Comparison of ENCODE assay signal across 18 cellular contexts in the genomic region with DNA sequence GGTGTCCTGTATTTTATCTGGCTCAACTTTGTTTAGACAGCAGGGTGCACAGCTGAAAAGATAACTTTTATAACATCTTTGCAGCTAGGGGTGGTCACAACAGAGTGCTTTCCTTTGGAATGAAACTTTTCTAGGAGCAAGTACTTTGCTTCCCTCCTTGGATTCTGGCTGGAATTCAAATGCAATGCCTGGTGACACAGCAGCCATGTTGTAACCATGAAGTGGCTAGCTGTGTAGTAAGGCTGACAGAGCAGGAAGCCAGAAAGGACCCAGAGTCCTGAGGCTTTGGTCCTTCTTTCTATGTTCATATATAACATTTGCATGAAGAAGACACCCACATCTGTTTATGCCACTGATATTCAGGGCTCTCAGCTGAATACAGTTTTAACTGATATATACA. TPM values are rescaled to one million over a fixed set of nuclear protein-coding genes. Genes with fewer than 3 reads are reported as not detected.
DNase-seq lines count a peak whose midpoint lies in the region; ATAC-seq, FAIRE-seq and TF ChIP-seq lines count a peak whose summit lies in the region.
"Had no signal": no experiment of that assay in that cellular context is flagged by ENCODE, and none has a peak within 500 bp of the region (broad histone marks: within the 10 kb centered on the region; RNA-seq: fewer than 3 reads in every experiment).

No MANE protein-coding gene starts in this region.

- H3K14ac ChIP-seq in H1 (ENCODE audit: insufficient read length): no peak overlapping the region

- peaks cover 14% of the 10 kb centered on the region; the same call in 1 of the 2 replicates for H3K36me3 Mint-ChIP-seq in WTC11
- peaks cover 10% of the 10 kb centered on the region for H3K36me3 Mint-ChIP-seq in activated T-cell treated with anti-CD3 and anti-CD28 coated beads, Interleukin-2, amount 50 U/mL, for 4 hours (ENCODE audit: insufficient read depth)

- peaks cover 17% of the 10 kb centered on the region for H3K36me3 ChIP-seq in PC-3 (ENCODE audit: low read depth, low read length)
- peaks cover under 1 to 4% (median 1%) of the 10 kb centered on the region in 4 experiments; a peak in 6 of 8 replicates for H3K36me3 ChIP-seq in H1 (ENCODE audit: control insufficient read depth in 2 of 4, insufficient read depth in 4 of 4, low read length in 3 of 4)
- H3K36me3 ChIP-seq in esophagus muscularis mucosa: peaks cover 7 to 31% (median 25%) of the 10 kb centered on the region in 4 donors

- TF ChIP-seq CTCF in PC-3 (conservative IDR thresholded peaks at IDR 0.05; ENCODE audit: low read depth, low read length) (no peak), WTC11 (IDR thresholded peaks at IDR 0.05) (no peak), H1 (IDR thresholded peaks at IDR 0.05; ENCODE audit: control extremely low read depth in 1 of 3, insufficient read depth in 1 of 3, low read depth in 1 of 3, low read length in 3 of 3) (no peak), esophagus muscularis mucosa (IDR thresholded peaks at IDR 0.05) (no peak)

- H3K56ac ChIP-seq in H1 (replicated peaks; ENCODE audit: insufficient read length, low read depth, low read length): no peak overlapping the region

- DNase-seq in PC-3: no peak
- DNase-seq in WTC11 (ENCODE audit: low spot score): no peak
- DNase-seq in H1 (ENCODE audit: low read depth in 1 of 2, low spot score in 2 of 2): no peak
- no peak for DNase-seq in activated T-cell treated with anti-CD3 and anti-CD28 coated beads, Interleukin-2, amount 50 U/mL, for 4 hours
- DNase-seq in esophagus muscularis mucosa (ENCODE audit: extremely low spot score): no peak
- DNase-seq: C1 segment of cervical spinal cord; Caco-2; CD4-positive, CD25-positive, alpha-beta regulatory T cell; CD8-positive, alpha-beta T cell; DMS153; DND-41 had no signal

- ATAC-seq in PC-3 (no peak), WTC11 (no peak), GM19324 (IDR thresholded peaks at IDR 0.05; ENCODE audit: low FRiP score, unreplicated experiment) (no peak), HG02884 (IDR thresholded peaks at IDR 0.05; ENCODE audit: unreplicated experiment) (no peak)
- ATAC-seq in activated T-cell treated with anti-CD3 and anti-CD28 coated beads, Interleukin-2, amount 50 U/mL, for 4 hours: no peak
- ATAC-seq: CD8-positive, alpha-beta T cell; GM23338 had no signal

- intact Hi-C loops in PC-3 (cut with micrococcal nuclease): loop anchor here (10.0 kb wide), 1 partner anchor 1103 kb away; the partner anchor contains the start of genes FASTKD3 and MTRR
- intact Hi-C loops in esophagus muscularis mucosa (cut with DNase I): no loop called here

- POLR2A ChIA-PET in PC-3 (lab: Charles Lee; ENCODE audit: unreplicated experiment): no interaction called here
- POLR2A ChIA-PET in WTC11 (lab: Charles Lee): no interaction called here
- POLR2A ChIA-PET in H1 (lab: Charles Lee; ENCODE audit: partially characterized antibody): interaction anchor here (1.0 to 1.1 kb wide), 2 partner anchors 26 to 128 kb away, joined by 3 to 5 read pairs; partner anchors contain the start of genes NSUN2 and SRD5A1

- CTCF ChIA-PET in PC-3 (lab: Charles Lee) (interaction anchor here (0.7 kb wide), 1 partner anchor 137 kb away, joined by 3 read pairs; no protein-coding TSS in a partner anchor), WTC11 (lab: Charles Lee) (no interaction called here), H1 (lab: Charles Lee; ENCODE audit: partially characterized antibody) (interaction anchor here (0.6 to 2.1 kb wide), 4 partner anchors 9 to 59 kb away, joined by 3 to 7 read pairs (median 4); no protein-coding TSS in a partner anchor)

- peaks cover 5% of the 10 kb centered on the region for H3F3A ChIP-seq in PC-3 (ENCODE audit: low read length, unreplicated experiment)

- no peak overlapping the region for H2BK12ac ChIP-seq in H1 (ENCODE audit: low read depth, low read length)

- no peak overlapping the region for H2BK120ac ChIP-seq in H1 (replicated peaks; ENCODE audit: low read depth, low read length)

- H2BK20ac ChIP-seq in H1 (ENCODE audit: low read length): no peak overlapping the region

- H3K4ac ChIP-seq in H1 (replicated peaks; ENCODE audit: insufficient read length, low read depth, low read length): no peak overlapping the region

- 0 out of 2 replicates have a peak, but pooled peaks cover 4% of the 10 kb centered on the region for H3K9me3 Mint-ChIP-seq in WTC11
- no peaks in the 10 kb centered on the region for H3K9me3 Mint-ChIP-seq in activated T-cell treated with anti-CD3 and anti-CD28 coated beads, Interleukin-2, amount 50 U/mL, for 4 hours
- H3K9me3 Mint-ChIP-seq: CD4-positive, CD25-positive, alpha-beta regulatory T cell; CD8-positive, alpha-beta T cell; GM23338 had no signal

- H3K4me1 ChIP-seq in PC-3 (ENCODE audit: insufficient read depth, low read length) (peaks cover 11% of the 10 kb centered on the region), H1 (replicated peaks in 1 of 4; ENCODE audit: control insufficient read depth in 3 of 4, insufficient read depth in 4 of 4, low read length in 3 of 4) (peaks cover 0 to 2% (median 1%) of the 10 kb centered on the region in 4 experiments; a peak in 2 of 7 replicates), esophagus muscularis mucosa (peaks cover 9 to 10% (median 9%) of the 10 kb centered on the region in 4 donors)
- H3K4me1 ChIP-seq: HAP-1 had no signal

- H3K4me1 Mint-ChIP-seq in WTC11: peaks cover 5% of the 10 kb centered on the region
- peaks cover 6% of the 10 kb centered on the region for H3K4me1 Mint-ChIP-seq in activated T-cell treated with anti-CD3 and anti-CD28 coated beads, Interleukin-2, amount 50 U/mL, for 4 hours (ENCODE audit: low read depth)

- H2AK5ac ChIP-seq in H1 (ENCODE audit: low read depth, low read length): no peak overlapping the region

- H3K27me3 ChIP-seq in PC-3 (ENCODE audit: low read length) (no peaks in the 10 kb centered on the region), H1 (replicated peaks in 1 of 4; ENCODE audit: control insufficient read depth in 3 of 4, extremely low read depth in 1 of 4, insufficient read depth in 3 of 4, low read length in 3 of 4) (no peaks in the 10 kb centered on the region), esophagus muscularis mucosa (no peaks in the 10 kb centered on the region)

- H3K9ac ChIP-seq in PC-3 (ENCODE audit: low read length) (no peak overlapping the region), H1 (replicated peaks in 1 of 4; ENCODE audit: extremely low read depth in 1 of 4, low read depth in 3 of 4, low read length in 3 of 4) (no peak overlapping the region)

- H3K4me2 ChIP-seq in PC-3 (ENCODE audit: low read length) (no peak overlapping the region), H1 (ENCODE audit: insufficient read depth in 1 of 2, low read depth in 2 of 2, low read length in 2 of 2) (no peak overlapping the region)
- H3K4me2 ChIP-seq: GM23338 had no signal

- H3K4me3 Mint-ChIP-seq in WTC11: no peak overlapping the region
- no peak overlapping the region for H3K4me3 Mint-ChIP-seq in activated T-cell treated with anti-CD3 and anti-CD28 coated beads, Interleukin-2, amount 50 U/mL, for 4 hours
- H3K4me3 Mint-ChIP-seq: CD4-positive, CD25-positive, alpha-beta regulatory T cell; CD8-positive, alpha-beta T cell; GM23338 had no signal

- no peak overlapping the region for H3K23ac ChIP-seq in H1 (ENCODE audit: insufficient read length)

- no peak overlapping the region for H4K5ac ChIP-seq in H1 (ENCODE audit: insufficient read length, low read depth, low read length)

- H2BK15ac ChIP-seq in H1 (ENCODE audit: low read length): no peak overlapping the region

- no peak overlapping the region for H3K27ac ChIP-seq in PC-3 (ENCODE audit: low read length)
- H3K27ac ChIP-seq in H1 (ENCODE audit: low read depth, low read length): no peak overlapping the region
- no peak overlapping the region for H3K27ac ChIP-seq in esophagus muscularis mucosa (replicated peaks in 1 of 4)

- no peak for TF ChIP-seq POLR2A in H1 (IDR thresholded peaks at IDR 0.05; ENCODE audit: control extremely low read depth in 1 of 2, low read depth in 2 of 2, low read length in 2 of 2)
- no peak for TF ChIP-seq POLR2A in esophagus muscularis mucosa (IDR thresholded peaks at IDR 0.05; ENCODE audit: low read depth)

- no peak overlapping the region for H3K4me3 ChIP-seq in PC-3 (ENCODE audit: low read length)
- H3K4me3 ChIP-seq in H1 (ENCODE audit: extremely low read depth in 1 of 4, insufficient read depth in 2 of 4, low read depth in 3 of 4, low read length in 4 of 4): no peak overlapping the region
- no peak overlapping the region for H3K4me3 ChIP-seq in esophagus muscularis mucosa
- H3K4me3 ChIP-seq: GM23338, HAP-1 had no signal

- BruUV-seq in PC-3 (replicated peaks; lab: Mats Ljungman, UMichigan): TSS peak; percentile 3

- H2AFZ ChIP-seq in PC-3 (ENCODE audit: low read length) (no peak overlapping the region), H1 (ENCODE audit: low read length) (no peak overlapping the region)
- H2AFZ ChIP-seq: GM23338 had no signal

- no peaks in the 10 kb centered on the region for H3K9me2 ChIP-seq in PC-3 (replicated peaks; ENCODE audit: low read length)

- TF ChIP-seq EP300 in H1 (IDR thresholded peaks at IDR 0.05; ENCODE audit: borderline replicate concordance in 1 of 2, low read depth in 2 of 2, low read length in 2 of 2): no peak
- TF ChIP-seq EP300 in esophagus muscularis mucosa (IDR thresholded peaks at IDR 0.05): no peak

- no peaks in the 10 kb centered on the region for H3K27me3 Mint-ChIP-seq in WTC11 (ENCODE audit: low read depth)
- no peaks in the 10 kb centered on the region for H3K27me3 Mint-ChIP-seq in activated T-cell treated with anti-CD3 and anti-CD28 coated beads, Interleukin-2, amount 50 U/mL, for 4 hours (ENCODE audit: low read depth)
- H3K27me3 Mint-ChIP-seq: CD4-positive, CD25-positive, alpha-beta regulatory T cell had no signal

- no peaks in the 10 kb centered on the region for H3K9me3 ChIP-seq in PC-3 (ENCODE audit: low read length)
- no peaks in the 10 kb centered on the region for H3K9me3 ChIP-seq in H1 (ENCODE audit: insufficient read depth in 2 of 2, low read depth in 1 of 2, low read length in 1 of 2)
- no peaks in the 10 kb centered on the region for H3K9me3 ChIP-seq in esophagus muscularis mucosa
- H3K9me3 ChIP-seq: Caco-2, HAP-1 had no signal

- H2BK5ac ChIP-seq in H1 (ENCODE audit: low read depth, low read length): no peak overlapping the region

- no peak overlapping the region for H4K8ac ChIP-seq in H1 (ENCODE audit: extremely low read depth, insufficient read depth, low read length)

- H4K20me1 ChIP-seq in PC-3 (ENCODE audit: low read length) (no peaks in the 10 kb centered on the region), H1 (replicated peaks in 1 of 2; ENCODE audit: control insufficient read depth in 1 of 2, insufficient read depth in 2 of 2, low read length in 2 of 2) (peaks cover 0 to 4% of the 10 kb centered on the region in 2 experiments)

- TF ChIP-seq RAD21 in H1 (IDR thresholded peaks at IDR 0.05 in 1 of 2, conservative IDR thresholded peaks at IDR 0.05 in 1 of 2; ENCODE audit: low read depth in 2 of 2, low read length in 2 of 2): no peak

- FAIRE-seq in H1 (lab: Jason Lieb, UNC): no peak
- FAIRE-seq: G401.6, GM12892, H54 had no signal

- H3K23me2 ChIP-seq in H1 (ENCODE audit: low read depth, low read length): 0 out of 2 replicates have a peak, but pooled peaks cover 2% of the 10 kb centered on the region

- H3K18ac ChIP-seq in H1 (ENCODE audit: extremely low read depth, low read length): no peak overlapping the region

- H3K79me1 ChIP-seq in H1 (ENCODE audit: low read depth, low read length): no peaks in the 10 kb centered on the region

- H3K27ac Mint-ChIP-seq in WTC11: no peak overlapping the region
- H3K27ac Mint-ChIP-seq: CD4-positive, CD25-positive, alpha-beta regulatory T cell; CD8-positive, alpha-beta T cell; GM23338 had no signal

- H3K79me2 ChIP-seq in PC-3 (ENCODE audit: low read length) (no peaks in the 10 kb centered on the region), H1 (ENCODE audit: control insufficient read depth in 1 of 2, insufficient read depth in 2 of 2, low read length in 2 of 2) (no peaks in the 10 kb centered on the region)

- H4K91ac ChIP-seq in H1 (replicated peaks; ENCODE audit: insufficient read length, low read length): no peak overlapping the region

RNA-seq across cellular contexts. Expression of gene TENT4A, which starts 48.1 kb away (rescaled TPM):
- 39.3 and 42.4 TPM in 2 replicates for total RNA-seq in PC-3 (2014; rRNA removed)
- 28.7 to 29.4 TPM (median 29.2 TPM) in 3 replicates for total RNA-seq in WTC11 (2021)
- total RNA-seq in H1 (2021; fragmentation: NEBNext Ultra II Directional; extraction: Animal tissue kit (Norgen Biotek cat#: 25700)): 22.4 and 25.1 TPM in 2 replicates
- polyA plus RNA-seq in H1 (2011; rRNA removed): 8.9 and 11.6 TPM in 2 replicates
- 6.3 TPM for polyA plus RNA-seq in H1 (2011; cell fraction: cytosol; rRNA removed)
- 46.4 TPM for polyA plus RNA-seq in H1 (2011; cell fraction: nucleus; rRNA removed)
- 17.5 to 20.5 TPM (median 19.2 TPM) in 4 replicates for polyA plus RNA-seq in H1 (2012, experiment 1 of 2)
- polyA plus RNA-seq in H1 (2012, experiment 2 of 2): 4.8 TPM
- 21.0 TPM for polyA plus RNA-seq in H1 (2013, experiment 1 of 2)
- polyA plus RNA-seq in H1 (2013, experiment 2 of 2): 20.5 TPM
- polyA minus RNA-seq in H1 (2011; rRNA and poly(A)+ RNA removed): 12.4 and 14.3 TPM in 2 replicates
- 13.4 TPM for polyA minus RNA-seq in H1 (2011; cell fraction: cytosol; rRNA and poly(A)+ RNA removed)
- polyA minus RNA-seq in H1 (2011; cell fraction: nucleus; rRNA and poly(A)+ RNA removed): 30.2 TPM
- 10 to 100 TPM; 24.7 to 27.4 (median 25.9) TPM for total RNA-seq in activated T-cell treated with anti-CD3 and anti-CD28 coated beads, Interleukin-2, amount 50 U/mL, for 4 hours
- 10 to 100 TPM; 17.0 to 21.9 (median 20.1) TPM for total RNA-seq in esophagus muscularis mucosa
